In the genomic region with DNA sequence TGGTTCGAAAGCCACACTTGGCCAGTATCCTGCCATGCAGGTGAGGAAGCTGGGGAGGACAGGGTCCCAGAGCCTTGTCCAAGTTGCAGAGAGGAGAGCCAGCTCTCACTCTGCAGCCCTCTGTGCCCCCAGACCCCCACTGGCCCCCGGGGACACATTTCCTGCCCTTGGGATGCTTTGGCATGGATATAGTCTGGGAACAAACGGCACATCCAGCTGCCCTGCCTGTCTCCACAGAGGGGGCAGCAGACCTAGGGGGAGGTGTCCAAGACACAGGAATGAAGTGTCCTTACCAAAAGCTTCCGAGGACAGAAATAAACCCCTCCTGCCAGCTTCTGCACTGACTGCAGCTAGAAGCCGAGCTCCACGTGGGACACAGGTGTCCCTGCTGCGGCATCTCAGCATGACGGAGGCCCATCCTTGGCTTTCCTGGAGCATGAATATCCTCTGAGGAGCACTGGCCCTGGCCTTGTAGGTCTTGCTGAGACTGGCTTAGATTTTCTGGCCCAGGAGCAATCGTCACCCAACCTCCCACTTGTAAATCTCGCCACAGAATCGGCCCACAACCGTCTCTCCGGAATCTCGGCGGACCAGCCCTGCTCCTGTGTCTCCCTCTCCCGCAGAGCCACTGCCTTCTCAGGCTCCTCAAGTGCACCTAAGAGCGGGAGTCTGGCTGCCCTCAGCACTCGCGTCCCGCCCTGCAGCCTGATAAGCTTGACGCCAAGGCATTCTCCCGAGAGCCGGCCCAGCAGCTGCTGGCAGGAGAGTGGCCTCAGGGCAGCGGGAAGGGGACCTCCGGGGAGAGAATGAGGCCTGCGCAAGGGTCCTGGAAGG, we compare ENCODE assay signal across 1 cellular context.
TF ChIP-seq lines count a peak whose summit lies in the region.

No MANE protein-coding gene starts in this region.

TF ChIP-seq in HepG2, 621 proteins besides CTCF, POLR2A, EP300 and RAD21 (continued from another document and continues in another):
- TF ChIP-seq, protein P1, sequence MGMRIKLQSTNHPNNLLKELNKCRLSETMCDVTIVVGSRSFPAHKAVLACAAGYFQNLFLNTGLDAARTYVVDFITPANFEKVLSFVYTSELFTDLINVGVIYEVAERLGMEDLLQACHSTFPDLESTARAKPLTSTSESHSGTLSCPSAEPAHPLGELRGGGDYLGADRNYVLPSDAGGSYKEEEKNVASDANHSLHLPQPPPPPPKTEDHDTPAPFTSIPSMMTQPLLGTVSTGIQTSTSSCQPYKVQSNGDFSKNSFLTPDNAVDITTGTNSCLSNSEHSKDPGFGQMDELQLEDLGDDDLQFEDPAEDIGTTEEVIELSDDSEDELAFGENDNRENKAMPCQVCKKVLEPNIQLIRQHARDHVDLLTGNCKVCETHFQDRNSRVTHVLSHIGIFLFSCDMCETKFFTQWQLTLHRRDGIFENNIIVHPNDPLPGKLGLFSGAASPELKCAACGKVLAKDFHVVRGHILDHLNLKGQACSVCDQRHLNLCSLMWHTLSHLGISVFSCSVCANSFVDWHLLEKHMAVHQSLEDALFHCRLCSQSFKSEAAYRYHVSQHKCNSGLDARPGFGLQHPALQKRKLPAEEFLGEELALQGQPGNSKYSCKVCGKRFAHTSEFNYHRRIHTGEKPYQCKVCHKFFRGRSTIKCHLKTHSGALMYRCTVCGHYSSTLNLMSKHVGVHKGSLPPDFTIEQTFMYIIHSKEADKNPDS (CRISPR knock-in tag; IDR thresholded peaks at IDR 0.05), result no peak
- TF ChIP-seq MIXL1 (CRISPR knock-in tag; IDR thresholded peaks at IDR 0.05), result no peak
- no peak for TF ChIP-seq ZSCAN31 (CRISPR knock-in tag; IDR thresholded peaks at IDR 0.05; ENCODE audit: low read depth)
- TF ChIP-seq RBAK (CRISPR knock-in tag; IDR thresholded peaks at IDR 0.05), result no peak
- TF ChIP-seq, protein P2, sequence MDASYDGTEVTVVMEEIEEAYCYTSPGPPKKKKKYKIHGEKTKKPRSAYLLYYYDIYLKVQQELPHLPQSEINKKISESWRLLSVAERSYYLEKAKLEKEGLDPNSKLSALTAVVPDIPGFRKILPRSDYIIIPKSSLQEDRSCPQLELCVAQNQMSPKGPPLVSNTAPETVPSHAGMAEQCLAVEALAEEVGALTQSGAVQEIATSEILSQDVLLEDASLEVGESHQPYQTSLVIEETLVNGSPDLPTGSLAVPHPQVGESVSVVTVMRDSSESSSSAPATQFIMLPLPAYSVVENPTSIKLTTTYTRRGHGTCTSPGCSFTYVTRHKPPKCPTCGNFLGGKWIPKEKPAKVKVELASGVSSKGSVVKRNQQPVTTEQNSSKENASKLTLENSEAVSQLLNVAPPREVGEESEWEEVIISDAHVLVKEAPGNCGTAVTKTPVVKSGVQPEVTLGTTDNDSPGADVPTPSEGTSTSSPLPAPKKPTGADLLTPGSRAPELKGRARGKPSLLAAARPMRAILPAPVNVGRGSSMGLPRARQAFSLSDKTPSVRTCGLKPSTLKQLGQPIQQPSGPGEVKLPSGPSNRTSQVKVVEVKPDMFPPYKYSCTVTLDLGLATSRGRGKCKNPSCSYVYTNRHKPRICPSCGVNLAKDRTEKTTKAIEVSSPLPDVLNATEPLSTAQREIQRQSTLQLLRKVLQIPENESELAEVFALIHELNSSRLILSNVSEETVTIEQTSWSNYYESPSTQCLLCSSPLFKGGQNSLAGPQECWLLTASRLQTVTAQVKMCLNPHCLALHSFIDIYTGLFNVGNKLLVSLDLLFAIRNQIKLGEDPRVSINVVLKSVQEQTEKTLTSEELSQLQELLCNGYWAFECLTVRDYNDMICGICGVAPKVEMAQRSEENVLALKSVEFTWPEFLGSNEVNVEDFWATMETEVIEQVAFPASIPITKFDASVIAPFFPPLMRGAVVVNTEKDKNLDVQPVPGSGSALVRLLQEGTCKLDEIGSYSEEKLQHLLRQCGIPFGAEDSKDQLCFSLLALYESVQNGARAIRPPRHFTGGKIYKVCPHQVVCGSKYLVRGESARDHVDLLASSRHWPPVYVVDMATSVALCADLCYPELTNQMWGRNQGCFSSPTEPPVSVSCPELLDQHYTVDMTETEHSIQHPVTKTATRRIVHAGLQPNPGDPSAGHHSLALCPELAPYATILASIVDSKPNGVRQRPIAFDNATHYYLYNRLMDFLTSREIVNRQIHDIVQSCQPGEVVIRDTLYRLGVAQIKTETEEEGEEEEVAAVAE (CRISPR knock-in tag; IDR thresholded peaks at IDR 0.05; ENCODE audit: borderline replicate concordance), result no peak
- no peak for TF ChIP-seq KLF9 (CRISPR knock-in tag; IDR thresholded peaks at IDR 0.05; ENCODE audit: low read depth)
- TF ChIP-seq, protein P3, sequence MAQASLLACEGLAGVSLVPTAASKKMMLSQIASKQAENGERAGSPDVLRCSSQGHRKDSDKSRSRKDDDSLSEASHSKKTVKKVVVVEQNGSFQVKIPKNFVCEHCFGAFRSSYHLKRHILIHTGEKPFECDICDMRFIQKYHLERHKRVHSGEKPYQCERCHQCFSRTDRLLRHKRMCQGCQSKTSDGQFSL (CRISPR knock-in tag; IDR thresholded peaks at IDR 0.05), result no peak
- TF ChIP-seq ZNF253 (CRISPR knock-in tag; IDR thresholded peaks at IDR 0.05; ENCODE audit: borderline replicate concordance), result no peak
- TF ChIP-seq, protein P4, sequence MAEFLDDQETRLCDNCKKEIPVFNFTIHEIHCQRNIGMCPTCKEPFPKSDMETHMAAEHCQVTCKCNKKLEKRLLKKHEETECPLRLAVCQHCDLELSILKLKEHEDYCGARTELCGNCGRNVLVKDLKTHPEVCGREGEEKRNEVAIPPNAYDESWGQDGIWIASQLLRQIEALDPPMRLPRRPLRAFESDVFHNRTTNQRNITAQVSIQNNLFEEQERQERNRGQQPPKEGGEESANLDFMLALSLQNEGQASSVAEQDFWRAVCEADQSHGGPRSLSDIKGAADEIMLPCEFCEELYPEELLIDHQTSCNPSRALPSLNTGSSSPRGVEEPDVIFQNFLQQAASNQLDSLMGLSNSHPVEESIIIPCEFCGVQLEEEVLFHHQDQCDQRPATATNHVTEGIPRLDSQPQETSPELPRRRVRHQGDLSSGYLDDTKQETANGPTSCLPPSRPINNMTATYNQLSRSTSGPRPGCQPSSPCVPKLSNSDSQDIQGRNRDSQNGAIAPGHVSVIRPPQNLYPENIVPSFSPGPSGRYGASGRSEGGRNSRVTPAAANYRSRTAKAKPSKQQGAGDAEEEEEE (CRISPR knock-in tag; IDR thresholded peaks at IDR 0.05; ENCODE audit: borderline replicate concordance), result no peak
- TF ChIP-seq ZNF589 (CRISPR knock-in tag; conservative IDR thresholded peaks at IDR 0.05), result no peak
- TF ChIP-seq, protein P5, sequence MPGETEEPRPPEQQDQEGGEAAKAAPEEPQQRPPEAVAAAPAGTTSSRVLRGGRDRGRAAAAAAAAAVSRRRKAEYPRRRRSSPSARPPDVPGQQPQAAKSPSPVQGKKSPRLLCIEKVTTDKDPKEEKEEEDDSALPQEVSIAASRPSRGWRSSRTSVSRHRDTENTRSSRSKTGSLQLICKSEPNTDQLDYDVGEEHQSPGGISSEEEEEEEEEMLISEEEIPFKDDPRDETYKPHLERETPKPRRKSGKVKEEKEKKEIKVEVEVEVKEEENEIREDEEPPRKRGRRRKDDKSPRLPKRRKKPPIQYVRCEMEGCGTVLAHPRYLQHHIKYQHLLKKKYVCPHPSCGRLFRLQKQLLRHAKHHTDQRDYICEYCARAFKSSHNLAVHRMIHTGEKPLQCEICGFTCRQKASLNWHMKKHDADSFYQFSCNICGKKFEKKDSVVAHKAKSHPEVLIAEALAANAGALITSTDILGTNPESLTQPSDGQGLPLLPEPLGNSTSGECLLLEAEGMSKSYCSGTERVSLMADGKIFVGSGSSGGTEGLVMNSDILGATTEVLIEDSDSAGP (CRISPR knock-in tag; IDR thresholded peaks at IDR 0.05; ENCODE audit: borderline replicate concordance), result no peak
- no peak for TF ChIP-seq ZNF776 (CRISPR knock-in tag; IDR thresholded peaks at IDR 0.05)
- TF ChIP-seq, protein P6, sequence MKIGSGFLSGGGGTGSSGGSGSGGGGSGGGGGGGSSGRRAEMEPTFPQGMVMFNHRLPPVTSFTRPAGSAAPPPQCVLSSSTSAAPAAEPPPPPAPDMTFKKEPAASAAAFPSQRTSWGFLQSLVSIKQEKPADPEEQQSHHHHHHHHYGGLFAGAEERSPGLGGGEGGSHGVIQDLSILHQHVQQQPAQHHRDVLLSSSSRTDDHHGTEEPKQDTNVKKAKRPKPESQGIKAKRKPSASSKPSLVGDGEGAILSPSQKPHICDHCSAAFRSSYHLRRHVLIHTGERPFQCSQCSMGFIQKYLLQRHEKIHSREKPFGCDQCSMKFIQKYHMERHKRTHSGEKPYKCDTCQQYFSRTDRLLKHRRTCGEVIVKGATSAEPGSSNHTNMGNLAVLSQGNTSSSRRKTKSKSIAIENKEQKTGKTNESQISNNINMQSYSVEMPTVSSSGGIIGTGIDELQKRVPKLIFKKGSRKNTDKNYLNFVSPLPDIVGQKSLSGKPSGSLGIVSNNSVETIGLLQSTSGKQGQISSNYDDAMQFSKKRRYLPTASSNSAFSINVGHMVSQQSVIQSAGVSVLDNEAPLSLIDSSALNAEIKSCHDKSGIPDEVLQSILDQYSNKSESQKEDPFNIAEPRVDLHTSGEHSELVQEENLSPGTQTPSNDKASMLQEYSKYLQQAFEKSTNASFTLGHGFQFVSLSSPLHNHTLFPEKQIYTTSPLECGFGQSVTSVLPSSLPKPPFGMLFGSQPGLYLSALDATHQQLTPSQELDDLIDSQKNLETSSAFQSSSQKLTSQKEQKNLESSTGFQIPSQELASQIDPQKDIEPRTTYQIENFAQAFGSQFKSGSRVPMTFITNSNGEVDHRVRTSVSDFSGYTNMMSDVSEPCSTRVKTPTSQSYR (CRISPR knock-in tag; IDR thresholded peaks at IDR 0.05; ENCODE audit: borderline replicate concordance), result no peak
- TF ChIP-seq SRSF1 (optimal IDR thresholded peaks at IDR 0.05; ENCODE audit: low read depth, low read length), result peak; percentile 53
- TF ChIP-seq ATF7 (IDR thresholded peaks at IDR 0.05), result no peak
- TF ChIP-seq ATF7 (CRISPR knock-in tag; IDR thresholded peaks at IDR 0.05), result no peak
- no peak for TF ChIP-seq MAFK (conservative IDR thresholded peaks at IDR 0.05 in 1 of 2, IDR thresholded peaks at IDR 0.05 in 1 of 2; ENCODE audit: low read length in 2 of 2)
- TF ChIP-seq SAFB2 (CRISPR knock-in tag; IDR thresholded peaks at IDR 0.05; ENCODE audit: borderline replicate concordance, low read depth), result no peak
- no peak for TF ChIP-seq TBL1XR1 (IDR thresholded peaks at IDR 0.05; ENCODE audit: borderline replicate concordance, low read length, partially characterized antibody)
- TF ChIP-seq ZNF350 (CRISPR knock-in tag; IDR thresholded peaks at IDR 0.05; ENCODE audit: borderline replicate concordance, low read depth), result 0 out of 2 replicates have a peak, but pooled peaks have one; percentile 15
- TF ChIP-seq BHLHE40 (IDR thresholded peaks at IDR 0.05; ENCODE audit: low read length), result no peak
- no peak for TF ChIP-seq ZNF180 (CRISPR knock-in tag; IDR thresholded peaks at IDR 0.05; ENCODE audit: borderline replicate concordance, low read depth)
- no peak for TF ChIP-seq IRX3 (CRISPR knock-in tag; IDR thresholded peaks at IDR 0.05; ENCODE audit: borderline replicate concordance, low read depth)
- no peak for TF ChIP-seq KDM6A (CRISPR knock-in tag; IDR thresholded peaks at IDR 0.05; ENCODE audit: low read depth)
- TF ChIP-seq SRSF9 (IDR thresholded peaks at IDR 0.05; ENCODE audit: borderline replicate concordance, insufficient read depth, low read depth, low read length, poor library complexity, severe bottlenecking), result no peak
- TF ChIP-seq, protein P7, sequence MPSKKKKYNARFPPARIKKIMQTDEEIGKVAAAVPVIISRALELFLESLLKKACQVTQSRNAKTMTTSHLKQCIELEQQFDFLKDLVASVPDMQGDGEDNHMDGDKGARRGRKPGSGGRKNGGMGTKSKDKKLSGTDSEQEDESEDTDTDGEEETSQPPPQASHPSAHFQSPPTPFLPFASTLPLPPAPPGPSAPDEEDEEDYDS (CRISPR knock-in tag; IDR thresholded peaks at IDR 0.05), result no peak
- TF ChIP-seq, protein P8, sequence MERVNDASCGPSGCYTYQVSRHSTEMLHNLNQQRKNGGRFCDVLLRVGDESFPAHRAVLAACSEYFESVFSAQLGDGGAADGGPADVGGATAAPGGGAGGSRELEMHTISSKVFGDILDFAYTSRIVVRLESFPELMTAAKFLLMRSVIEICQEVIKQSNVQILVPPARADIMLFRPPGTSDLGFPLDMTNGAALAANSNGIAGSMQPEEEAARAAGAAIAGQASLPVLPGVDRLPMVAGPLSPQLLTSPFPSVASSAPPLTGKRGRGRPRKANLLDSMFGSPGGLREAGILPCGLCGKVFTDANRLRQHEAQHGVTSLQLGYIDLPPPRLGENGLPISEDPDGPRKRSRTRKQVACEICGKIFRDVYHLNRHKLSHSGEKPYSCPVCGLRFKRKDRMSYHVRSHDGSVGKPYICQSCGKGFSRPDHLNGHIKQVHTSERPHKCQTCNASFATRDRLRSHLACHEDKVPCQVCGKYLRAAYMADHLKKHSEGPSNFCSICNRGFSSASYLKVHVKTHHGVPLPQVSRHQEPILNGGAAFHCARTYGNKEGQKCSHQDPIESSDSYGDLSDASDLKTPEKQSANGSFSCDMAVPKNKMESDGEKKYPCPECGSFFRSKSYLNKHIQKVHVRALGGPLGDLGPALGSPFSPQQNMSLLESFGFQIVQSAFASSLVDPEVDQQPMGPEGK (CRISPR knock-in tag; IDR thresholded peaks at IDR 0.05), result peak; percentile 38; the same call in 1 of the 2 replicates
- TF ChIP-seq PAF1 (CRISPR knock-in tag; IDR thresholded peaks at IDR 0.05), result no peak; the same call in 1 of the 2 replicates
- TF ChIP-seq ZNF615 (CRISPR knock-in tag; IDR thresholded peaks at IDR 0.05; ENCODE audit: borderline replicate concordance), result no peak
- TF ChIP-seq ZSCAN22 (CRISPR knock-in tag; IDR thresholded peaks at IDR 0.05), result no peak
- no peak for TF ChIP-seq FIP1L1 (IDR thresholded peaks at IDR 0.05; ENCODE audit: borderline replicate concordance, insufficient read depth, low read depth, low read length)
- TF ChIP-seq ZFAT (CRISPR knock-in tag; conservative IDR thresholded peaks at IDR 0.05), result no peak
- TF ChIP-seq, protein P9, sequence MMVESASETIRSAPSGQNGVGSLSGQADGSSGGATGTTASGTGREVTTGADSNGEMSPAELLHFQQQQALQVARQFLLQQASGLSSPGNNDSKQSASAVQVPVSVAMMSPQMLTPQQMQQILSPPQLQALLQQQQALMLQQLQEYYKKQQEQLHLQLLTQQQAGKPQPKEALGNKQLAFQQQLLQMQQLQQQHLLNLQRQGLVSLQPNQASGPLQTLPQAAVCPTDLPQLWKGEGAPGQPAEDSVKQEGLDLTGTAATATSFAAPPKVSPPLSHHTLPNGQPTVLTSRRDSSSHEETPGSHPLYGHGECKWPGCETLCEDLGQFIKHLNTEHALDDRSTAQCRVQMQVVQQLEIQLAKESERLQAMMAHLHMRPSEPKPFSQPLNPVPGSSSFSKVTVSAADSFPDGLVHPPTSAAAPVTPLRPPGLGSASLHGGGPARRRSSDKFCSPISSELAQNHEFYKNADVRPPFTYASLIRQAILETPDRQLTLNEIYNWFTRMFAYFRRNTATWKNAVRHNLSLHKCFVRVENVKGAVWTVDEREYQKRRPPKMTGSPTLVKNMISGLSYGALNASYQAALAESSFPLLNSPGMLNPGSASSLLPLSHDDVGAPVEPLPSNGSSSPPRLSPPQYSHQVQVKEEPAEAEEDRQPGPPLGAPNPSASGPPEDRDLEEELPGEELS (CRISPR knock-in tag; IDR thresholded peaks at IDR 0.05), result no peak
- TF ChIP-seq, protein P10, sequence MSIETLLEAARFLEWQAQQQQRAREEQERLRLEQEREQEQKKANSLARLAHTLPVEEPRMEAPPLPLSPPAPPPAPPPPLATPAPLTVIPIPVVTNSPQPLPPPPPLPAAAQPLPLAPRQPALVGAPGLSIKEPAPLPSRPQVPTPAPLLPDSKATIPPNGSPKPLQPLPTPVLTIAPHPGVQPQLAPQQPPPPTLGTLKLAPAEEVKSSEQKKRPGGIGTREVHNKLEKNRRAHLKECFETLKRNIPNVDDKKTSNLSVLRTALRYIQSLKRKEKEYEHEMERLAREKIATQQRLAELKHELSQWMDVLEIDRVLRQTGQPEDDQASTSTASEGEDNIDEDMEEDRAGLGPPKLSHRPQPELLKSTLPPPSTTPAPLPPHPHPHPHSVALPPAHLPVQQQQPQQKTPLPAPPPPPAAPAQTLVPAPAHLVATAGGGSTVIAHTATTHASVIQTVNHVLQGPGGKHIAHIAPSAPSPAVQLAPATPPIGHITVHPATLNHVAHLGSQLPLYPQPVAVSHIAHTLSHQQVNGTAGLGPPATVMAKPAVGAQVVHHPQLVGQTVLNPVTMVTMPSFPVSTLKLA (IDR thresholded peaks at IDR 0.05), result no peak
